In genomic region chr11:119335655-119336543, GRCh38 we compare ENCODE assay signal across 1 cellular context.
TF ChIP-seq lines count a peak whose summit lies in the region.

No MANE protein-coding gene starts in this region.

TF ChIP-seq in HEK293T, 16 proteins besides CTCF, POLR2A, EP300 and RAD21 (continued from another document):
- TF ChIP-seq L3MBTL2 (conservative IDR thresholded peaks at IDR 0.05) (no peak), BHLHE40 (IDR thresholded peaks at IDR 0.05; ENCODE audit: borderline replicate concordance) (no peak), ELF4 (IDR thresholded peaks at IDR 0.05) (no peak), FOXA1 (IDR thresholded peaks at IDR 0.05) (no peak), SP1 (IDR thresholded peaks at IDR 0.05) (no peak), HDGF (IDR thresholded peaks at IDR 0.05; ENCODE audit: borderline replicate concordance) (no peak), LEF1 (IDR thresholded peaks at IDR 0.05; ENCODE audit: borderline replicate concordance) (no peak), CTBP1 (IDR thresholded peaks at IDR 0.05; ENCODE audit: borderline replicate concordance) (no peak), TARDBP (IDR thresholded peaks at IDR 0.05) (no peak)
